ENCODE assay signal across 14 cellular contexts in the genomic region with DNA sequence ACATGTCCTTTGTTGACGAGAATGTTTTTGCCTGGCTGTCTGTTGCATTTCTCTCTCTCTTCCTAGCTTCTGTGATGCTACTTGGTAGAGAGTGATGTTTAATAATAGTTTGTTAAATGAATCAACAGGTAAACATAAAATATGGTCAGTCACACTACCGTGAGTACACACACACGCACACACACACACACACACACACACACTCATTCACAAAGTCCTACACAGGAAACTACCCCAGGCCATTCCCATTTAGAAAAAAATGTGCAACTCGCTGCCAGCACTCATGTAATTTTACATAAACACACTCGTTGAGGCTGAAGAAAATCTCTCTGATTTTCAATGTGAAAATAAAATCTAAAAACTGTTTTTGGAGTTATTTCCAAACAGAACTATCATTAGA.
"Had no signal": no experiment of that assay in that cellular context is flagged by ENCODE, and none has a peak within 500 bp of the region (broad histone marks: within the 10 kb centered on the region; RNA-seq: fewer than 3 reads in every experiment).

No MANE protein-coding gene starts in this region.

- H3K4me3 Mint-ChIP-seq: activated B cell treated with CpG ODN at 0.5 μM for 24 hours; activated CD8-positive, alpha-beta memory T cell treated with anti-CD3 and anti-CD28 coated beads, Interleukin-2, amount 10 ng/mL, durations not matched to agents 7 days and 5 days; brain; stimulated activated memory B cell treated with anti-CD40 and anti-IgM and Interleukin-4, amounts not matched to agents 10 μg/mL and 1 μg/mL and 100 μg/mL, for 72 hours had no signal

- H3K27ac Mint-ChIP-seq: activated B cell treated with CpG ODN at 0.5 μM for 24 hours; activated CD8-positive, alpha-beta memory T cell treated with anti-CD3 and anti-CD28 coated beads, Interleukin-2, amount 10 ng/mL, durations not matched to agents 7 days and 5 days; brain; stimulated activated memory B cell treated with anti-CD40 and anti-IgM and Interleukin-4, amounts not matched to agents 10 μg/mL and 1 μg/mL and 100 μg/mL, for 72 hours had no signal

- H3K9me3 ChIP-seq: psoas muscle, right lobe of liver had no signal

- H3K9me3 Mint-ChIP-seq: activated B cell treated with CpG ODN at 0.5 μM for 24 hours; brain; stimulated activated memory B cell treated with anti-CD40 and anti-IgM and Interleukin-4, amounts not matched to agents 10 μg/mL and 1 μg/mL and 100 μg/mL, for 72 hours had no signal

- H3K36me3 Mint-ChIP-seq: brain had no signal

- DNase-seq: activated B cell treated with CpG ODN at 0.5 μM for 24 hours; activated CD4-positive, alpha-beta T cell treated with anti-CD3 and anti-CD28 coated beads, Interleukin-2, amount 50 U/mL, for 1 hour; activated CD8-positive, alpha-beta memory T cell treated with anti-CD3 and anti-CD28 coated beads, Interleukin-2, amount 10 ng/mL, durations not matched to agents 7 days and 5 days; activated naive CD4-positive, alpha-beta T cell treated with anti-CD3 and anti-CD28 coated beads, Interleukin-2, amount 50 U/mL, for 16 hours; amygdala; hypothalamus; kidney glomerular epithelial cell; mesendoderm; psoas muscle; right lobe of liver; T-helper 2 cell; trophoblast cell had no signal

- H3K27ac ChIP-seq: psoas muscle, right lobe of liver had no signal

- H3K27me3 Mint-ChIP-seq: activated B cell treated with CpG ODN at 0.5 μM for 24 hours; activated CD8-positive, alpha-beta memory T cell treated with anti-CD3 and anti-CD28 coated beads, Interleukin-2, amount 10 ng/mL, durations not matched to agents 7 days and 5 days; stimulated activated memory B cell treated with anti-CD40 and anti-IgM and Interleukin-4, amounts not matched to agents 10 μg/mL and 1 μg/mL and 100 μg/mL, for 72 hours had no signal

- H3K36me3 ChIP-seq: right lobe of liver had no signal

- H3K27me3 ChIP-seq: right lobe of liver had no signal

- ATAC-seq: activated CD8-positive, alpha-beta memory T cell treated with anti-CD3 and anti-CD28 coated beads, Interleukin-2, amount 10 ng/mL, durations not matched to agents 7 days and 5 days; psoas muscle; right lobe of liver; stimulated activated memory B cell treated with anti-CD40 and anti-IgM and Interleukin-4, amounts not matched to agents 10 μg/mL and 1 μg/mL and 100 μg/mL, for 72 hours had no signal

- H3K4me1 ChIP-seq: psoas muscle, right lobe of liver had no signal

- H3K4me3 ChIP-seq: psoas muscle, right lobe of liver had no signal
